ENCODE assay signal across 17 cellular contexts in the genomic region with DNA sequence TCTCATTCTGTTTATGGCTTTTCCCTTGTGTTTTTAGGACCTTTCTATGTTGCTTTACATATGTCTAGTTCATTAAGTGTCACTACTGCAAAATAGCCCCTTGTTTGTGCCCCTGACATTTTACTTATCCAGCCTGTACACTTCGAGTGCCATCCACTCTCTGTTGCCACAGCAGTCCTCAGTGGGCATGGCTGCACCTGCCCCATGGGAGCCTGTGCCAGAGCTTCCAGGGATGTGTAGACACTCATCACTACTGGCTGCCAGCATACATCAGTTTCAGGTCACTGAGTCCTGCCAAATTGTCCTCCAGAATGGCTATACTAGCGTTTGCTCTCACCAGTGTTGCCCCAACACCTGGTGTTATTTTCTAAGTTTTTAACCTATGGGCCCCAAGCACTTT.
DNase-seq lines count a peak whose midpoint lies in the region; FAIRE-seq and TF ChIP-seq lines count a peak whose summit lies in the region.
"Had no signal": no experiment of that assay in that cellular context is flagged by ENCODE, and none has a peak within 500 bp of the region (broad histone marks: within the 10 kb centered on the region; RNA-seq: fewer than 3 reads in every experiment).

No MANE protein-coding gene starts in this region.

- H3K27ac Mint-ChIP-seq in endodermal cell, result peak overlapping the region; percentile 16
- H3K27ac Mint-ChIP-seq: CD4-positive, alpha-beta memory T cell had no signal

- H3K4me3 ChIP-seq in BLaER1 treated with 17β-estradiol and CSF1 and Interleukin-3, amounts not matched to agents 10 nM and 100 nM, result no peak overlapping the region
- H3K4me3 ChIP-seq in endodermal cell (ENCODE audit: low read length) (no peak overlapping the region), sigmoid colon (no peak overlapping the region)
- H3K4me3 ChIP-seq: HAP-1 had no signal

- no peak overlapping the region for H3K4me3 Mint-ChIP-seq in endodermal cell
- H3K4me3 Mint-ChIP-seq: CD4-positive, alpha-beta memory T cell had no signal

- H3K4me2 ChIP-seq in BLaER1 treated with 17β-estradiol and CSF1 and Interleukin-3, amounts not matched to agents 10 nM and 100 nM, result peak overlapping the region in 7 of 11 experiments; percentile 24 to 77 (median 72); a peak in 14 of 22 replicates

- peaks cover 7% of the 10 kb centered on the region for H3K4me1 Mint-ChIP-seq in endodermal cell
- H3K4me1 Mint-ChIP-seq: CD4-positive, alpha-beta memory T cell had no signal

- no peak overlapping the region for H3K9ac ChIP-seq in BLaER1 treated with 17β-estradiol and CSF1 and Interleukin-3, amounts not matched to agents 10 nM and 100 nM
- H3K9ac ChIP-seq in endodermal cell (ENCODE audit: extremely low read depth, low read length, poor library complexity, severe bottlenecking), result no peak overlapping the region

- TF ChIP-seq POLR2A in sigmoid colon (IDR thresholded peaks at IDR 0.05), result no peak

- no peaks in the 10 kb centered on the region for H3K27me3 Mint-ChIP-seq in endodermal cell (ENCODE audit: insufficient read depth)

- no peak for TF ChIP-seq CTCF in endodermal cell (conservative IDR thresholded peaks at IDR 0.05)
- no peak for TF ChIP-seq CTCF in sigmoid colon (IDR thresholded peaks at IDR 0.05)

- peaks cover 41 to 69% (median 56%) of the 10 kb centered on the region in 10 experiments for H3K4me1 ChIP-seq in BLaER1 treated with 17β-estradiol and CSF1 and Interleukin-3, amounts not matched to agents 10 nM and 100 nM
- H3K4me1 ChIP-seq in endodermal cell (ENCODE audit: control insufficient read depth, insufficient read depth, low read length) (no peaks in the 10 kb centered on the region), sigmoid colon (peaks cover 0 to 9% (median 3%) of the 10 kb centered on the region in 4 donors)
- H3K4me1 ChIP-seq: HAP-1 had no signal

- DNase-seq in NCI-H2029 (lab: John Stamatoyannopoulos, UW), result peak; percentile 59
- DNase-seq in NCI-H2029 treated with DMSO at 0.1 percent for 48 hours (lab: John Stamatoyannopoulos, UW), result no peak
- DNase-seq in endodermal cell, result no peak
- DNase-seq in sigmoid colon, result peak; percentile 27
- DNase-seq in frontal cortex (ENCODE audit: low spot score in 2 of 2), result no peak
- no peak for DNase-seq in T-helper 1 cell
- DNase-seq: ACHN; CD4-positive, alpha-beta memory T cell; COR-L47; DMS153; GF-D8; IMR-90 had no signal

- H3K27ac ChIP-seq in BLaER1 treated with 17β-estradiol and CSF1 and Interleukin-3, amounts not matched to agents 10 nM and 100 nM, result no peak overlapping the region
- H3K27ac ChIP-seq in endodermal cell (ENCODE audit: low read depth, low read length), result no peak overlapping the region
- no peak overlapping the region for H3K27ac ChIP-seq in sigmoid colon
- H3K27ac ChIP-seq: C4-2B had no signal

- H3K36me3 ChIP-seq in BLaER1 treated with 17β-estradiol and CSF1 and Interleukin-3, amounts not matched to agents 10 nM and 100 nM, result no peaks in the 10 kb centered on the region
- H3K36me3 ChIP-seq in endodermal cell (ENCODE audit: control insufficient read depth, insufficient read depth, low read length), result peaks cover 47% of the 10 kb centered on the region
- peaks cover 18 to 98% (median 47%) of the 10 kb centered on the region in 4 donors for H3K36me3 ChIP-seq in sigmoid colon

- H3K9me3 Mint-ChIP-seq in endodermal cell, result no peaks in the 10 kb centered on the region
- H3K9me3 Mint-ChIP-seq: CD4-positive, alpha-beta memory T cell had no signal

- no peaks in the 10 kb centered on the region for H3K27me3 ChIP-seq in BLaER1 treated with 17β-estradiol and CSF1 and Interleukin-3, amounts not matched to agents 10 nM and 100 nM
- no peaks in the 10 kb centered on the region for H3K27me3 ChIP-seq in endodermal cell (ENCODE audit: control insufficient read depth, insufficient read depth, low read length, poor library complexity, severe bottlenecking)
- H3K27me3 ChIP-seq in sigmoid colon, result no peaks in the 10 kb centered on the region

- no peaks in the 10 kb centered on the region for H3K9me3 ChIP-seq in BLaER1 treated with 17β-estradiol and CSF1 and Interleukin-3, amounts not matched to agents 10 nM and 100 nM (replicated peaks in 1 of 11)
- H3K9me3 ChIP-seq in endodermal cell (ENCODE audit: control insufficient read depth, low read length) (no peaks in the 10 kb centered on the region), sigmoid colon (no peaks in the 10 kb centered on the region)
- H3K9me3 ChIP-seq: HAP-1 had no signal

- WGBS in endodermal cell (ENCODE audit: insufficient coverage in 1 of 2, insufficient read length in 1 of 2), 2 experiments, result 90 to 100% methylated on average over 1 to 2 of the region's 2 CpGs
- WGBS in sigmoid colon, 2 donors, result 91 to 92% methylated on average over 2 of the region's 2 CpGs

- TF ChIP-seq EP300 in sigmoid colon (IDR thresholded peaks at IDR 0.05), result no peak

- no peaks in the 10 kb centered on the region for H4K20me1 ChIP-seq in BLaER1 treated with 17β-estradiol and CSF1 and Interleukin-3, amounts not matched to agents 10 nM and 100 nM

- intact Hi-C loops in sigmoid colon (cut with DNase I), result no loop called here

- no peak for FAIRE-seq in frontal cortex (lab: Jason Lieb, UNC)
- FAIRE-seq: D721Med, H1 had no signal

- H3K36me3 Mint-ChIP-seq in endodermal cell (ENCODE audit: low read depth), result peaks cover 58% of the 10 kb centered on the region
- H3K36me3 Mint-ChIP-seq: CD4-positive, alpha-beta memory T cell had no signal

Comparison
In these comparisons a context has a peak if more than half of its experiments do, and no peak if none do; other contexts are left out.
1. DNase-seq: peak in NCI-H2029 (single experiment) and sigmoid colon (single experiment); none in NCI-H2029 treated with DMSO at 0.1 percent for 48 hours (single experiment), endodermal cell (single experiment), frontal cortex (0 of 2) and T-helper 1 cell (0 of 5).